Comparison of ENCODE assay signal across 10 cellular contexts in genomic region chr16:29813644-29814562, GRCh38. TPM values are rescaled to one million over a fixed set of nuclear protein-coding genes. Genes with fewer than 3 reads are reported as not detected.
DNase-seq lines count a peak whose midpoint lies in the region; ATAC-seq and TF ChIP-seq lines count a peak whose summit lies in the region.
"Had no signal": no experiment of that assay in that cellular context is flagged by ENCODE, and none has a peak within 500 bp of the region (broad histone marks: within the 10 kb centered on the region; RNA-seq: fewer than 3 reads in every experiment).

No MANE protein-coding gene starts in this region.

- no peaks in the 10 kb centered on the region for H3K9me2 ChIP-seq in OCI-LY7 (ENCODE audit: insufficient read depth, low read length)

- POLR2A ChIA-PET in OCI-LY7 (lab: Charles Lee): no interaction called here

- peak overlapping the region; percentile 94 for H3K4me2 ChIP-seq in DND-41 (ENCODE audit: insufficient read depth, low read length)
- peak overlapping the region; percentile 88; the same call in 1 of the 2 replicates for H3K4me2 ChIP-seq in OCI-LY7 (ENCODE audit: low read length)

- intact Hi-C loops in OCI-LY7 (cut with micrococcal nuclease; ENCODE audit: unreplicated experiment) (no loop called here), esophagus muscularis mucosa (cut with DNase I) (no loop called here)

- TF ChIP-seq POLR2A in esophagus muscularis mucosa (IDR thresholded peaks at IDR 0.05; ENCODE audit: low read depth): no peak

- peak overlapping the region; percentile 95; the same call in 1 of the 2 replicates for H3K9ac ChIP-seq in DND-41 (ENCODE audit: low read depth, low read length)
- no peak overlapping the region for H3K9ac ChIP-seq in rectal smooth muscle tissue (ENCODE audit: low read length)

- no peak overlapping the region for H2AFZ ChIP-seq in DND-41 (ENCODE audit: low read depth, low read length)
- H2AFZ ChIP-seq in OCI-LY7 (ENCODE audit: low read length): no peak overlapping the region

- peaks cover 25% of the 10 kb centered on the region for H4K20me1 ChIP-seq in DND-41 (ENCODE audit: insufficient read depth, low read length)
- H4K20me1 ChIP-seq in OCI-LY7 (ENCODE audit: insufficient read depth, low read length): peaks cover 11% of the 10 kb centered on the region; the same call in 1 of the 2 replicates

- no peak for ATAC-seq in DND-41 (ENCODE audit: insufficient read depth, low read depth)
- ATAC-seq: stimulated activated naive CD8-positive, alpha-beta T cell treated with anti-CD3 and anti-CD28 coated beads, Interleukin-15, Interleukin-2, amounts not matched to agents 100 U/mL and 50 U/mL, for 24 hours had no signal

- CTCF ChIA-PET in OCI-LY7 (lab: Charles Lee; ENCODE audit: unreplicated experiment): no interaction called here

- no peak for TF ChIP-seq EP300 in esophagus muscularis mucosa (IDR thresholded peaks at IDR 0.05)

- WGBS in esophagus muscularis mucosa: 76% methylated on average over 21 of the region's 24 CpGs

- H3K4me1 ChIP-seq in DND-41 (ENCODE audit: insufficient read depth, low read length) (peaks cover 76% of the 10 kb centered on the region), OCI-LY7 (ENCODE audit: insufficient read depth, low read length, poor library complexity, severe bottlenecking) (peaks cover 57% of the 10 kb centered on the region), esophagus muscularis mucosa (peaks cover 68 to 90% (median 86%) of the 10 kb centered on the region in 4 donors), rectal smooth muscle tissue (ENCODE audit: control insufficient read depth, insufficient read depth, low read length) (peaks cover 30% of the 10 kb centered on the region)

- H3K79me2 ChIP-seq in DND-41 (ENCODE audit: insufficient read depth, low read length): peaks cover 52% of the 10 kb centered on the region
- peaks cover 26% of the 10 kb centered on the region; the same call in 1 of the 2 replicates for H3K79me2 ChIP-seq in OCI-LY7 (ENCODE audit: insufficient read depth, low read depth, low read length)

- no TSS peak for BruUV-seq in OCI-LY7 (replicated peaks; lab: Mats Ljungman, UMichigan)

- DNase-seq in DND-41 (no peak), OCI-LY7 (ENCODE audit: low spot score) (no peak), esophagus muscularis mucosa (ENCODE audit: extremely low spot score) (no peak), AG20443 (ENCODE audit: low spot score) (no peak), SHP77 treated with DMSO at 0.1 percent for 48 hours (lab: John Stamatoyannopoulos, UW) (no peak), NCI-H446 treated with DMSO at 0.1 percent for 48 hours (lab: John Stamatoyannopoulos, UW) (no peak)
- DNase-seq: activated gamma-delta T cell; GDM1; stimulated activated naive CD8-positive, alpha-beta T cell treated with anti-CD3 and anti-CD28 coated beads, Interleukin-15, Interleukin-2, amounts not matched to agents 100 U/mL and 50 U/mL, for 24 hours had no signal

- H3K9me3 ChIP-seq in DND-41 (ENCODE audit: insufficient read depth, low read length, severe bottlenecking) (no peaks in the 10 kb centered on the region), OCI-LY7 (ENCODE audit: low read length) (no peaks in the 10 kb centered on the region), esophagus muscularis mucosa (no peaks in the 10 kb centered on the region)

- TF ChIP-seq CTCF in DND-41 (IDR thresholded peaks at IDR 0.05; ENCODE audit: borderline replicate concordance, extremely low read depth, low read length, poor library complexity, severe bottlenecking) (no peak), OCI-LY7 (conservative IDR thresholded peaks at IDR 0.05; ENCODE audit: low read length) (no peak), esophagus muscularis mucosa (IDR thresholded peaks at IDR 0.05) (no peak)

- H3K27me3 ChIP-seq in DND-41 (ENCODE audit: insufficient read depth, low read length, poor library complexity) (no peaks in the 10 kb centered on the region), esophagus muscularis mucosa (no peaks in the 10 kb centered on the region), rectal smooth muscle tissue (ENCODE audit: control insufficient read depth, insufficient read depth, low read length) (no peaks in the 10 kb centered on the region)

- H3K4me3 ChIP-seq in DND-41 (ENCODE audit: low read depth in 1 of 2, low read length in 2 of 2): peak overlapping the region in 1 of 2 experiments; percentile 79; a peak in 1 of 4 replicates
- no peak overlapping the region for H3K4me3 ChIP-seq in OCI-LY7 (ENCODE audit: low read depth, low read length, poor library complexity, severe bottlenecking)
- peak overlapping the region in 1 of 4 donors; percentile 74 for H3K4me3 ChIP-seq in esophagus muscularis mucosa
- H3K4me3 ChIP-seq in rectal smooth muscle tissue (ENCODE audit: low read length): peak overlapping the region; percentile 11

- H3K36me3 ChIP-seq in DND-41 (ENCODE audit: insufficient read depth, low read length) (peaks cover 31% of the 10 kb centered on the region), OCI-LY7 (ENCODE audit: insufficient read depth, low read length) (peaks cover 38% of the 10 kb centered on the region), esophagus muscularis mucosa (peaks cover 0 to 29% (median 24%) of the 10 kb centered on the region in 4 donors), rectal smooth muscle tissue (ENCODE audit: control insufficient read depth, insufficient read depth, low read length) (peaks cover 12% of the 10 kb centered on the region)

- H3K27ac ChIP-seq in DND-41 (ENCODE audit: low read length) (peak overlapping the region; percentile 99), OCI-LY7 (ENCODE audit: low read depth, low read length, poor library complexity, severe bottlenecking) (no peak overlapping the region), esophagus muscularis mucosa (replicated peaks in 1 of 4) (peak overlapping the region; percentile 95 to 96 (median 96)), rectal smooth muscle tissue (ENCODE audit: low read depth, low read length) (peak overlapping the region; percentile 76)

RNA-seq across cellular contexts. Expression of gene PRRT2, which starts 1.9 kb away (rescaled TPM):
- total RNA-seq in OCI-LY7 (2014; rRNA removed; shearing (Covaris generic)): 0.09 TPM in 1 of 2 replicates, not detected in the other
- 3.2 and 3.4 TPM in 2 replicates for total RNA-seq in OCI-LY7 (2022)
- total RNA-seq in esophagus muscularis mucosa: 10 to 100 TPM in 1 of 4 donors, 1 to 10 TPM in 3; 3.6 to 11.2 (median 6.7) TPM

RNA-seq across cellular contexts. Expression of gene PAGR1, which starts 2.0 kb away (rescaled TPM):
- total RNA-seq in OCI-LY7 (2014; rRNA removed; shearing (Covaris generic)): 59.4 and 62.7 TPM in 2 replicates
- total RNA-seq in OCI-LY7 (2022): 43.4 and 51.7 TPM in 2 replicates
- 10 to 100 TPM; 20.9 to 26.9 (median 26.5) TPM for total RNA-seq in esophagus muscularis mucosa

RNA-seq across cellular contexts. Expression of gene MVP, which starts 6.4 kb away (rescaled TPM):
- total RNA-seq in OCI-LY7 (2014; rRNA removed; shearing (Covaris generic)): 4.0 and 6.3 TPM in 2 replicates
- 6.8 and 8.1 TPM in 2 replicates for total RNA-seq in OCI-LY7 (2022)
- total RNA-seq in esophagus muscularis mucosa: 100 to 1,000 TPM; 101 to 156 (median 123) TPM

RNA-seq across cellular contexts. Expression of gene MAZ, which starts 7.6 kb away (rescaled TPM):
- 384 and 471 TPM in 2 replicates for total RNA-seq in OCI-LY7 (2014; rRNA removed; shearing (Covaris generic))
- total RNA-seq in OCI-LY7 (2022): 484 and 531 TPM in 2 replicates
- total RNA-seq in esophagus muscularis mucosa: 100 to 1,000 TPM; 120 to 284 (median 158) TPM

RNA-seq across cellular contexts. Expression of gene KIF22, which starts 23.4 kb away (rescaled TPM):
- total RNA-seq in OCI-LY7 (2014; rRNA removed; shearing (Covaris generic)): 315 and 339 TPM in 2 replicates
- total RNA-seq in OCI-LY7 (2022) (232 and 253 TPM in 2 replicates), esophagus muscularis mucosa (10 to 100 TPM; 10.8 to 12.3 (median 11.8) TPM)

Comparison
In these comparisons a context has a peak if more than half of its experiments do, and no peak if none do; other contexts are left out.
1. RNA of gene MVP, which starts 6.4 kb away (total RNA-seq): 101 to 156 TPM in esophagus muscularis mucosa; 4.0 to 8.1 TPM in OCI-LY7; every median in the first group is over 10 times any median in the second.